14 cellular contexts compared by ENCODE assay signal in the genomic region with DNA sequence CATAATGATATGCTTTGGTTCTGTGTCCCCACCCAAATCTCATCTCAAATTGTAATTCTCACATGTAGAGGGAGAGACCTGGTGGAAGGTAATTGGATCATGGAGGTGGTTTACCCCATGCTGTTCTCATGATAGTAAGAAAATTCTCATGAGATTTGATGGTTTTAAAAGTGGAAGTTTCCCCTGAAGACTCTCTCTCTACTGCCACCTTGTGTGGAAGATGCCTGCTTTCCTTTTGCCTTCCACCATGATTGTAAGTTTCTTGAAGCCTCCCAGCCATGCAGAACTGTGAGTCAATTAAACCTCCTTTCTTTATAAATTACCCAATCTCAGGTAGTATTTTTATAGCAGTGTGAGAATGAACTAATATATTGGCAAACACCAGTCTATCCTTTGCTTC.
A peak's percentile ranks its signal among the peaks of the same experiment; 100 is the strongest.
DNase-seq lines count a peak whose midpoint lies in the region; ATAC-seq and TF ChIP-seq lines count a peak whose summit lies in the region.
"Had no signal": no experiment of that assay in that cellular context is flagged by ENCODE, and none has a peak within 500 bp of the region (broad histone marks: within the 10 kb centered on the region; RNA-seq: fewer than 3 reads in every experiment).

No MANE protein-coding gene starts in this region.

- no peak for ATAC-seq in GM18907 (IDR thresholded peaks at IDR 0.05; ENCODE audit: unreplicated experiment)
- ATAC-seq in GM19328 (IDR thresholded peaks at IDR 0.05; ENCODE audit: unreplicated experiment), result no peak
- ATAC-seq: heart left ventricle, right lobe of liver had no signal

- no peaks in the 10 kb centered on the region for H3K4me1 Mint-ChIP-seq in endothelial cell (ENCODE audit: unreplicated experiment)
- H3K4me1 Mint-ChIP-seq: CD4-positive, alpha-beta memory T cell had no signal

- peak; percentile 9 for DNase-seq in A673 (ENCODE audit: low spot score)
- DNase-seq in GM12865 (ENCODE audit: low read depth), result peak; percentile 2
- DNase-seq in OCI-LY7 (ENCODE audit: low spot score), result no peak
- DNase-seq in fibroblast of the aortic adventitia (ENCODE audit: low read depth), result peak; percentile 24
- DNase-seq in endothelial cell (ENCODE audit: low spot score), result no peak
- no peak for DNase-seq in dorsolateral prefrontal cortex
- DNase-seq: activated gamma-delta T cell treated with Interleukin-2 at 50 U/mL for 16 hours, heart left ventricle, NCI-H187, right lobe of liver, tibial artery had no signal

- no peak overlapping the region for H3K27ac ChIP-seq in A673 (ENCODE audit: low read depth, low read length, poor library complexity, severe bottlenecking)
- H3K27ac ChIP-seq in OCI-LY7 (ENCODE audit: low read depth, low read length, poor library complexity, severe bottlenecking), result no peak overlapping the region
- H3K27ac ChIP-seq in dorsolateral prefrontal cortex, result no peak overlapping the region
- H3K27ac ChIP-seq: heart left ventricle, right lobe of liver, tibial artery had no signal

- H3K4me3 ChIP-seq in A673 (ENCODE audit: low read depth, low read length, poor library complexity, severe bottlenecking) (no peak overlapping the region), GM12865 (ENCODE audit: low read depth, low read length) (no peak overlapping the region), OCI-LY7 (ENCODE audit: low read depth, low read length, poor library complexity, severe bottlenecking) (no peak overlapping the region), fibroblast of the aortic adventitia (ENCODE audit: low read depth, low read length) (no peak overlapping the region), dorsolateral prefrontal cortex (no peak overlapping the region)
- H3K4me3 ChIP-seq: heart left ventricle, right lobe of liver, tibial artery had no signal

- TF ChIP-seq CTCF in A673 (conservative IDR thresholded peaks at IDR 0.05; ENCODE audit: low read depth, low read length) (peak; percentile 44), GM12865 (IDR thresholded peaks at IDR 0.05; ENCODE audit: insufficient read depth, low read depth, low read length, missing control alignments) (peak; percentile 13), OCI-LY7 (conservative IDR thresholded peaks at IDR 0.05; ENCODE audit: low read length) (peak; percentile 35; the same call in 1 of the 2 replicates), fibroblast of the aortic adventitia (IDR thresholded peaks at IDR 0.05; ENCODE audit: insufficient read depth, low read length) (peak; percentile 49), endothelial cell (IDR thresholded peaks at IDR 0.05; ENCODE audit: unreplicated experiment) (no peak), dorsolateral prefrontal cortex (IDR thresholded peaks at IDR 0.05 in 54 of 56, conservative IDR thresholded peaks at IDR 0.05 in 2 of 56; ENCODE audit: low read depth in 1 of 56, partially characterized antibody in 56 of 56) (peak in 7 of 56 donors; percentile 10 to 28 (median 16))

- BruUV-seq in A673 (replicated peaks; lab: Mats Ljungman, UMichigan) (no TSS peak), OCI-LY7 (replicated peaks; lab: Mats Ljungman, UMichigan) (no TSS peak)

- no peaks in the 10 kb centered on the region for H4K20me1 ChIP-seq in OCI-LY7 (ENCODE audit: insufficient read depth, low read length)

- no peak overlapping the region for H3K4me3 Mint-ChIP-seq in endothelial cell (ENCODE audit: unreplicated experiment)
- H3K4me3 Mint-ChIP-seq: CD4-positive, alpha-beta memory T cell had no signal

- H3K4me1 ChIP-seq in A673 (ENCODE audit: insufficient read depth, low read length, poor library complexity, severe bottlenecking) (no peaks in the 10 kb centered on the region), OCI-LY7 (ENCODE audit: insufficient read depth, low read length, poor library complexity, severe bottlenecking) (no peaks in the 10 kb centered on the region)
- H3K4me1 ChIP-seq: heart left ventricle, right lobe of liver, tibial artery had no signal

- POLR2A ChIA-PET in A673 (lab: Charles Lee; ENCODE audit: low non-redundant PET), result no interaction called here
- POLR2A ChIA-PET in OCI-LY7 (lab: Charles Lee), result no interaction called here

- no peak overlapping the region for H3K4me2 ChIP-seq in OCI-LY7 (ENCODE audit: low read length)

- H3K79me2 ChIP-seq in OCI-LY7 (ENCODE audit: insufficient read depth, low read depth, low read length), result no peaks in the 10 kb centered on the region

- no peaks in the 10 kb centered on the region for H3K9me3 Mint-ChIP-seq in endothelial cell (ENCODE audit: unreplicated experiment)

- no peak overlapping the region for H3K27ac Mint-ChIP-seq in endothelial cell (ENCODE audit: unreplicated experiment)
- H3K27ac Mint-ChIP-seq: CD4-positive, alpha-beta memory T cell had no signal

- no peaks in the 10 kb centered on the region for H3K27me3 ChIP-seq in A673 (replicated peaks; ENCODE audit: insufficient read depth, low read depth, low read length, poor library complexity)
- no peaks in the 10 kb centered on the region for H3K27me3 ChIP-seq in dorsolateral prefrontal cortex
- H3K27me3 ChIP-seq: heart left ventricle, right lobe of liver, tibial artery had no signal

- no peak overlapping the region for H2AFZ ChIP-seq in OCI-LY7 (ENCODE audit: low read length)

- H3K27me3 Mint-ChIP-seq in endothelial cell (ENCODE audit: unreplicated experiment), result peaks cover 2% of the 10 kb centered on the region
- H3K27me3 Mint-ChIP-seq: CD4-positive, alpha-beta memory T cell had no signal

- intact Hi-C loops in A673 (cut with micrococcal nuclease; ENCODE audit: unreplicated experiment), result loop anchor here (10.0 kb wide), 1 partner anchor 375 kb away; no protein-coding TSS in a partner anchor
- intact Hi-C loops in OCI-LY7 (cut with micrococcal nuclease; ENCODE audit: unreplicated experiment), result no loop called here
- intact Hi-C loops in dorsolateral prefrontal cortex (cut with DNase I), result no loop called here

- H3K36me3 ChIP-seq in A673 (ENCODE audit: insufficient read depth, low read length, poor library complexity, severe bottlenecking), result no peaks in the 10 kb centered on the region
- H3K36me3 ChIP-seq in OCI-LY7 (ENCODE audit: insufficient read depth, low read length), result no peaks in the 10 kb centered on the region
- H3K36me3 ChIP-seq: heart left ventricle, right lobe of liver, tibial artery had no signal

- H3K9me2 ChIP-seq in OCI-LY7 (ENCODE audit: insufficient read depth, low read length), result no peaks in the 10 kb centered on the region

- H3K36me3 Mint-ChIP-seq in endothelial cell (ENCODE audit: low read depth, unreplicated experiment), result no peaks in the 10 kb centered on the region
- H3K36me3 Mint-ChIP-seq: CD4-positive, alpha-beta memory T cell had no signal

- CTCF ChIA-PET in A673 (lab: Charles Lee) (no interaction called here), OCI-LY7 (lab: Charles Lee; ENCODE audit: unreplicated experiment) (no interaction called here)

- H3K9me3 ChIP-seq in A673 (ENCODE audit: low read depth, low read length, poor library complexity, severe bottlenecking) (no peaks in the 10 kb centered on the region), OCI-LY7 (ENCODE audit: low read length) (0 out of 2 replicates have a peak, but pooled peaks cover 3% of the 10 kb centered on the region)
- H3K9me3 ChIP-seq: right lobe of liver, tibial artery had no signal

Comparison
In these comparisons a context has a peak if more than half of its experiments do, and no peak if none do; other contexts are left out.
1. DNase-seq: peak in A673 (single experiment), GM12865 (single experiment) and fibroblast of the aortic adventitia (single experiment); none in OCI-LY7 (single experiment), endothelial cell (single experiment) and dorsolateral prefrontal cortex (0 of 10).